Comparison of ENCODE assay signal across 14 cellular contexts in genomic region chr10:87750817-87751216, GRCh38.
DNase-seq lines count a peak whose midpoint lies in the region; ATAC-seq, FAIRE-seq and TF ChIP-seq lines count a peak whose summit lies in the region.
"Had no signal": no experiment of that assay in that cellular context is flagged by ENCODE, and none has a peak within 500 bp of the region (broad histone marks: within the 10 kb centered on the region; RNA-seq: fewer than 3 reads in every experiment).

No MANE protein-coding gene starts in this region.

- no peak overlapping the region for H3K4me3 Mint-ChIP-seq in astrocyte (ENCODE audit: unreplicated experiment)
- no peak overlapping the region for H3K4me3 Mint-ChIP-seq in stimulated activated memory B cell treated with anti-CD40 and anti-IgM and Interleukin-4, amounts not matched to agents 10 μg/mL and 1 μg/mL and 100 μg/mL, for 72 hours

- H3K4me2 ChIP-seq in astrocyte (ENCODE audit: low read length) = peak overlapping the region; percentile 32
- H3K4me2 ChIP-seq in OCI-LY7 (ENCODE audit: low read length) = no peak overlapping the region

- H3K79me2 ChIP-seq in astrocyte (ENCODE audit: insufficient read depth, low read length) (no peaks in the 10 kb centered on the region), OCI-LY7 (ENCODE audit: insufficient read depth, low read depth, low read length) (no peaks in the 10 kb centered on the region)

- no peak for FAIRE-seq in astrocyte (lab: Jason Lieb, UNC)

- peaks cover 16% of the 10 kb centered on the region for H3K36me3 ChIP-seq in astrocyte (ENCODE audit: insufficient read depth, low read length)
- peaks cover 34% of the 10 kb centered on the region for H3K36me3 ChIP-seq in OCI-LY7 (ENCODE audit: insufficient read depth, low read length)

- H3K9me2 ChIP-seq in OCI-LY7 (ENCODE audit: insufficient read depth, low read length) = no peaks in the 10 kb centered on the region

- peak; percentile 60 for ATAC-seq in GM18498 (IDR thresholded peaks at IDR 0.05; ENCODE audit: unreplicated experiment)
- ATAC-seq in GM19395 (IDR thresholded peaks at IDR 0.05; ENCODE audit: unreplicated experiment) = peak; percentile 77
- peak; percentile 60 for ATAC-seq in HG02884 (IDR thresholded peaks at IDR 0.05; ENCODE audit: unreplicated experiment)
- no peak for ATAC-seq in stimulated activated memory B cell treated with anti-CD40 and anti-IgM and Interleukin-4, amounts not matched to agents 10 μg/mL and 1 μg/mL and 100 μg/mL, for 72 hours
- ATAC-seq: body of pancreas had no signal

- H3K4me1 ChIP-seq in astrocyte (ENCODE audit: insufficient read depth, low read length) (peaks cover 17% of the 10 kb centered on the region), OCI-LY7 (ENCODE audit: insufficient read depth, low read length, poor library complexity, severe bottlenecking) (no peaks in the 10 kb centered on the region)
- H3K4me1 ChIP-seq: body of pancreas had no signal

- H3K9me3 Mint-ChIP-seq in astrocyte (ENCODE audit: unreplicated experiment) = peaks cover 2% of the 10 kb centered on the region
- peaks cover 3% of the 10 kb centered on the region for H3K9me3 Mint-ChIP-seq in stimulated activated memory B cell treated with anti-CD40 and anti-IgM and Interleukin-4, amounts not matched to agents 10 μg/mL and 1 μg/mL and 100 μg/mL, for 72 hours

- TF ChIP-seq CTCF in astrocyte (IDR thresholded peaks at IDR 0.05; ENCODE audit: insufficient read depth, low read depth, low read length) (no peak), OCI-LY7 (conservative IDR thresholded peaks at IDR 0.05; ENCODE audit: low read length) (no peak)

- H3K4me3 ChIP-seq in astrocyte (ENCODE audit: insufficient read depth, low read depth, low read length) (no peak overlapping the region), OCI-LY7 (ENCODE audit: low read depth, low read length, poor library complexity, severe bottlenecking) (no peak overlapping the region)
- H3K4me3 ChIP-seq: body of pancreas had no signal

- H2AFZ ChIP-seq in astrocyte (ENCODE audit: low read depth, low read length) (no peak overlapping the region), OCI-LY7 (ENCODE audit: low read length) (no peak overlapping the region)

- CTCF ChIA-PET in OCI-LY7 (lab: Charles Lee; ENCODE audit: unreplicated experiment) = no interaction called here

- no peaks in the 10 kb centered on the region for H3K27me3 ChIP-seq in astrocyte (ENCODE audit: insufficient read depth, low read length)
- H3K27me3 ChIP-seq: body of pancreas had no signal

- H3K27me3 Mint-ChIP-seq in astrocyte (ENCODE audit: low read depth, unreplicated experiment) = no peaks in the 10 kb centered on the region
- no peaks in the 10 kb centered on the region for H3K27me3 Mint-ChIP-seq in stimulated activated memory B cell treated with anti-CD40 and anti-IgM and Interleukin-4, amounts not matched to agents 10 μg/mL and 1 μg/mL and 100 μg/mL, for 72 hours

- no TSS peak for BruUV-seq in OCI-LY7 (replicated peaks; lab: Mats Ljungman, UMichigan)

- peaks cover 9% of the 10 kb centered on the region for H3K4me1 Mint-ChIP-seq in astrocyte (ENCODE audit: low read depth, unreplicated experiment)
- H3K4me1 Mint-ChIP-seq in stimulated activated memory B cell treated with anti-CD40 and anti-IgM and Interleukin-4, amounts not matched to agents 10 μg/mL and 1 μg/mL and 100 μg/mL, for 72 hours = no peaks in the 10 kb centered on the region

- H3K36me3 Mint-ChIP-seq in astrocyte (ENCODE audit: low read depth, unreplicated experiment) = peaks cover 10% of the 10 kb centered on the region
- H3K36me3 Mint-ChIP-seq in stimulated activated memory B cell treated with anti-CD40 and anti-IgM and Interleukin-4, amounts not matched to agents 10 μg/mL and 1 μg/mL and 100 μg/mL, for 72 hours = peaks cover 18% of the 10 kb centered on the region

- H4K20me1 ChIP-seq in astrocyte (ENCODE audit: insufficient read depth, low read length) (no peaks in the 10 kb centered on the region), OCI-LY7 (ENCODE audit: insufficient read depth, low read length) (no peaks in the 10 kb centered on the region)

- no peak overlapping the region for H3K9ac ChIP-seq in astrocyte (ENCODE audit: low read length)

- intact Hi-C loops in OCI-LY7 (cut with micrococcal nuclease; ENCODE audit: unreplicated experiment) = no loop called here

- H3K27ac Mint-ChIP-seq in astrocyte (ENCODE audit: unreplicated experiment) = no peak overlapping the region
- H3K27ac Mint-ChIP-seq in stimulated activated memory B cell treated with anti-CD40 and anti-IgM and Interleukin-4, amounts not matched to agents 10 μg/mL and 1 μg/mL and 100 μg/mL, for 72 hours = no peak overlapping the region

- H3K9me3 ChIP-seq in astrocyte (ENCODE audit: insufficient read depth, low read depth, low read length) = no peaks in the 10 kb centered on the region
- no peaks in the 10 kb centered on the region for H3K9me3 ChIP-seq in OCI-LY7 (ENCODE audit: low read length)
- H3K9me3 ChIP-seq: body of pancreas had no signal

- POLR2A ChIA-PET in OCI-LY7 (lab: Charles Lee) = interaction anchor here (0.9 to 2.4 kb wide), 5 partner anchors 9 to 35 kb away, joined by 3 to 9 read pairs (median 3); no protein-coding TSS in a partner anchor

- H3K27ac ChIP-seq in astrocyte (ENCODE audit: low read depth, low read length) = no peak overlapping the region
- no peak overlapping the region for H3K27ac ChIP-seq in OCI-LY7 (ENCODE audit: low read depth, low read length, poor library complexity, severe bottlenecking)
- H3K27ac ChIP-seq: body of pancreas had no signal

- DNase-seq in astrocyte (ENCODE audit: low read depth) (no peak), occipital lobe (lab: John Stamatoyannopoulos, UW) (no peak), OCI-LY7 (ENCODE audit: low spot score) (no peak), Ammon's horn (ENCODE audit: low spot score) (no peak)
- DNase-seq: activated CD4-positive, CD25-positive, alpha-beta regulatory T cell; body of pancreas; effector CD4-positive, alpha-beta T cell; kidney glomerular epithelial cell; stimulated activated CD4-positive, alpha-beta T cell treated with anti-CD3 and anti-CD28 coated beads, Interleukin-4, amount 100 ng/mL, for 24 hours; SW 1271 had no signal
